Comparison of ENCODE assay signal across 1 cellular context in genomic region chr1:173862769-173863223, GRCh38.
TF ChIP-seq lines count a peak whose summit lies in the region.

No MANE protein-coding gene starts in this region.

TF ChIP-seq in H1, 55 proteins besides CTCF, POLR2A, EP300 and RAD21:
- TF ChIP-seq ATF2 (IDR thresholded peaks at IDR 0.05; ENCODE audit: low read length), result no peak
- no peak for TF ChIP-seq SP4 (IDR thresholded peaks at IDR 0.05; ENCODE audit: low read length)
- no peak for TF ChIP-seq RBBP5 (IDR thresholded peaks at IDR 0.05; ENCODE audit: borderline replicate concordance, low read depth, low read length)
- TF ChIP-seq RXRA (IDR thresholded peaks at IDR 0.05; ENCODE audit: insufficient read depth, low read depth, low read length), result no peak
- TF ChIP-seq TBP (IDR thresholded peaks at IDR 0.05; ENCODE audit: low read depth, low read length), result 0 out of 2 replicates have a peak, but pooled peaks have one; percentile 2
- no peak for TF ChIP-seq ATF3 (IDR thresholded peaks at IDR 0.05; ENCODE audit: insufficient read depth, low read depth, low read length)
- peak; percentile 35; the same call in 1 of the 2 replicates for TF ChIP-seq USF2 (IDR thresholded peaks at IDR 0.05; ENCODE audit: low read length)
- peak; percentile 90 for TF ChIP-seq POLR2AphosphoS5 (IDR thresholded peaks at IDR 0.05; ENCODE audit: low read depth, low read length)
- peak; percentile 26 for TF ChIP-seq TAF7 (optimal IDR thresholded peaks at IDR 0.05; ENCODE audit: borderline replicate concordance, low read depth, low read length)
- TF ChIP-seq CHD7 (IDR thresholded peaks at IDR 0.05; ENCODE audit: insufficient replicate concordance, low read length), result no peak
- no peak for TF ChIP-seq SAP30 (IDR thresholded peaks at IDR 0.05; ENCODE audit: insufficient read depth, insufficient replicate concordance, low read length)
